14 cellular contexts compared by ENCODE assay signal in genomic region chr13:110323172-110323851, GRCh38. TPM values are rescaled to one million over a fixed set of nuclear protein-coding genes. Genes with fewer than 3 reads are reported as not detected.
A peak's percentile ranks its signal among the peaks of the same experiment; 100 is the strongest.
DNase-seq lines count a peak whose midpoint lies in the region; ATAC-seq and TF ChIP-seq lines count a peak whose summit lies in the region.
"Had no signal": no experiment of that assay in that cellular context is flagged by ENCODE, and none has a peak within 500 bp of the region (broad histone marks: within the 10 kb centered on the region; RNA-seq: fewer than 3 reads in every experiment).

No MANE protein-coding gene starts in this region.

- WGBS in GM23248 (ENCODE audit: low coverage in 1 of 2, low lambda C conversion rate in 2 of 2, missing lambda C conversion rate in 2 of 2), 2 experiments = 46 to 52% methylated on average over 7 of the region's 7 CpGs
- 74% methylated on average over 4 of the region's 7 CpGs for WGBS in SK-N-SH (ENCODE audit: low lambda C conversion rate)
- 79 to 82% methylated on average over 7 of the region's 7 CpGs for WGBS in sigmoid colon, 2 donors
- WGBS in thyroid gland, 2 donors = 74% methylated on average over 7 of the region's 7 CpGs

- no peak overlapping the region for H3K9ac ChIP-seq in GM23248
- H3K9ac ChIP-seq in SK-N-SH = no peak overlapping the region

- H3F3A ChIP-seq in GM23248 (ENCODE audit: insufficient read depth) = peaks cover 52% of the 10 kb centered on the region
- peaks cover 37% of the 10 kb centered on the region for H3F3A ChIP-seq in SK-N-SH (replicated peaks; ENCODE audit: insufficient read depth)

- in situ Hi-C loops in GM23248 (cut with MboI) = no loop called here

- TF ChIP-seq EP300 in SK-N-SH (IDR thresholded peaks at IDR 0.05; ENCODE audit: borderline replicate concordance in 1 of 2, low read depth in 1 of 2, low read length in 1 of 2) (no peak), sigmoid colon (IDR thresholded peaks at IDR 0.05) (no peak)

- intact Hi-C loops in sigmoid colon (cut with DNase I) (no loop called here), thyroid gland (cut with DNase I) (no loop called here)

- H3K4me3 ChIP-seq in GM23248 = no peak overlapping the region
- no peak overlapping the region for H3K4me3 ChIP-seq in SK-N-SH (ENCODE audit: low read depth in 2 of 2, low read length in 1 of 2)
- no peak overlapping the region for H3K4me3 ChIP-seq in fibroblast of the aortic adventitia (ENCODE audit: low read depth, low read length)
- no peak overlapping the region for H3K4me3 ChIP-seq in sigmoid colon
- H3K4me3 ChIP-seq in thyroid gland (replicated peaks in 1 of 3) = no peak overlapping the region
- H3K4me3 ChIP-seq: left lung, right lobe of liver had no signal

- H3K27me3 ChIP-seq in GM23248 (replicated peaks; ENCODE audit: insufficient read depth) (no peaks in the 10 kb centered on the region), SK-N-SH (ENCODE audit: insufficient read depth) (no peaks in the 10 kb centered on the region), sigmoid colon (no peaks in the 10 kb centered on the region), thyroid gland (no peaks in the 10 kb centered on the region)
- H3K27me3 ChIP-seq: left lung, right lobe of liver had no signal

- peaks cover 71% of the 10 kb centered on the region for H3K79me2 ChIP-seq in GM23248 (ENCODE audit: insufficient read depth)
- H3K79me2 ChIP-seq in SK-N-SH (ENCODE audit: insufficient read depth) = peaks cover 90% of the 10 kb centered on the region

- H3K4me1 ChIP-seq in GM23248 (ENCODE audit: insufficient read depth) = peaks cover 58% of the 10 kb centered on the region
- H3K4me1 ChIP-seq in SK-N-SH (ENCODE audit: control insufficient read depth in 1 of 2, insufficient read depth in 2 of 2, low read depth in 1 of 2, low read length in 1 of 2) = peaks cover 23 to 71% of the 10 kb centered on the region in 2 experiments; a peak in 3 of 4 replicates
- peaks cover 0 to 100% (median 97%) of the 10 kb centered on the region in 4 donors for H3K4me1 ChIP-seq in sigmoid colon
- H3K4me1 ChIP-seq in thyroid gland = peaks cover 94 to 100% of the 10 kb centered on the region in 2 donors
- H3K4me1 ChIP-seq: right lobe of liver had no signal

- H3K9me2 ChIP-seq in GM23248 (ENCODE audit: insufficient read depth) (no peaks in the 10 kb centered on the region), SK-N-SH (no peaks in the 10 kb centered on the region)

- H2AFZ ChIP-seq in GM23248 (no peak overlapping the region), SK-N-SH (ENCODE audit: low read depth) (no peak overlapping the region)

- CTCF ChIA-PET in SK-N-SH (lab: Yijun Ruan, JAX) = interaction anchor here (0.8 to 2.0 kb wide), 5 partner anchors 10 to 46 kb away, joined by 3 to 7 read pairs (median 3); no protein-coding TSS in a partner anchor

- TF ChIP-seq POLR2A in sigmoid colon (IDR thresholded peaks at IDR 0.05) (no peak), thyroid gland (IDR thresholded peaks at IDR 0.05) (no peak)

- peak overlapping the region; percentile 55 for H3K4me2 ChIP-seq in GM23248 (ENCODE audit: unreplicated experiment)
- H3K4me2 ChIP-seq in SK-N-SH = no peak overlapping the region; the same call in 1 of the 2 replicates

- H3K36me3 ChIP-seq in GM23248 (ENCODE audit: low read depth) (no peaks in the 10 kb centered on the region), SK-N-SH (replicated peaks in 1 of 2; ENCODE audit: control insufficient read depth in 1 of 2, insufficient read depth in 2 of 2, low read length in 1 of 2) (peaks cover 0 to 6% of the 10 kb centered on the region in 2 experiments), sigmoid colon (no peaks in the 10 kb centered on the region), thyroid gland (no peaks in the 10 kb centered on the region)
- H3K36me3 ChIP-seq: left lung, right lobe of liver had no signal

- peak; percentile 86 for DNase-seq in GM23248
- no peak for DNase-seq in SK-N-SH
- peak; percentile 26 for DNase-seq in fibroblast of the aortic adventitia (ENCODE audit: low read depth)
- peak; percentile 77 for DNase-seq in sigmoid colon
- DNase-seq in thyroid gland = no peak
- DNase-seq in HuH-7 (ENCODE audit: low spot score) = no peak
- DNase-seq in activated CD4-positive, CD25-positive, alpha-beta regulatory T cell (lab: John Stamatoyannopoulos, UW) = no peak
- DNase-seq: activated CD4-positive, alpha-beta T cell treated with anti-CD3 and anti-CD28 coated beads, Interleukin-2, amount 10 ng/mL, durations not matched to agents 24 days and 14 days; activated naive CD4-positive, alpha-beta T cell treated with Interleukin-2 at 50 U/mL for 16 hours; left lung; NCI-H446 treated with DMSO at 0.1 percent for 48 hours; right lobe of liver; SIG-M5 had no signal

- no peak for ATAC-seq in GM18520 (IDR thresholded peaks at IDR 0.05; ENCODE audit: unreplicated experiment)
- ATAC-seq: left lung, right lobe of liver had no signal

- H3K27ac ChIP-seq in GM23248 = peak overlapping the region; percentile 39
- H3K27ac ChIP-seq in SK-N-SH (ENCODE audit: low read depth in 2 of 2, low read length in 1 of 2) = peak overlapping the region in 1 of 2 experiments; percentile 50; a peak in 2 of 4 replicates
- H3K27ac ChIP-seq in sigmoid colon = peak overlapping the region; percentile 88 to 100 (median 94)
- H3K27ac ChIP-seq in thyroid gland = no peak overlapping the region
- H3K27ac ChIP-seq: right lobe of liver had no signal

- TF ChIP-seq RAD21 in SK-N-SH (IDR thresholded peaks at IDR 0.05; ENCODE audit: low read length) = no peak

- no peaks in the 10 kb centered on the region for H4K20me1 ChIP-seq in GM23248 (ENCODE audit: insufficient read depth)
- no peaks in the 10 kb centered on the region for H4K20me1 ChIP-seq in SK-N-SH (ENCODE audit: insufficient read depth)

- H3K9me3 ChIP-seq in GM23248 (ENCODE audit: low read depth) (no peaks in the 10 kb centered on the region), SK-N-SH (no peaks in the 10 kb centered on the region), sigmoid colon (no peaks in the 10 kb centered on the region), thyroid gland (no peaks in the 10 kb centered on the region)
- H3K9me3 ChIP-seq: left lung, right lobe of liver had no signal

- peak; percentile 35; the same call in 1 of the 2 replicates for TF ChIP-seq CTCF in SK-N-SH (IDR thresholded peaks at IDR 0.05)
- peak; percentile 6 for TF ChIP-seq CTCF in fibroblast of the aortic adventitia (IDR thresholded peaks at IDR 0.05; ENCODE audit: insufficient read depth, low read length)
- TF ChIP-seq CTCF in sigmoid colon (IDR thresholded peaks at IDR 0.05) = peak in 2 of 4 experiments; percentile 17 to 22
- no peak for TF ChIP-seq CTCF in thyroid gland (IDR thresholded peaks at IDR 0.05)

- POLR2A ChIA-PET in SK-N-SH (lab: Yijun Ruan, JAX) = interaction anchor here (1.0 kb wide), 1 partner anchor 58 kb away, joined by 3 read pairs; no protein-coding TSS in a partner anchor

TF ChIP-seq in SK-N-SH, 30 proteins besides CTCF, POLR2A, EP300 and RAD21 (continues in another document):
- TF ChIP-seq RXRA (IDR thresholded peaks at IDR 0.05; ENCODE audit: borderline replicate concordance, low read depth) (0 out of 2 replicates have a peak, but pooled peaks have one; percentile 11), POLR2AphosphoS5 (IDR thresholded peaks at IDR 0.05; ENCODE audit: low read depth, low read length) (no peak), FOSL2 (IDR thresholded peaks at IDR 0.05; ENCODE audit: borderline replicate concordance, low read depth) (peak; percentile 42; the same call in 1 of the 2 replicates)
- TF ChIP-seq, protein P1, sequence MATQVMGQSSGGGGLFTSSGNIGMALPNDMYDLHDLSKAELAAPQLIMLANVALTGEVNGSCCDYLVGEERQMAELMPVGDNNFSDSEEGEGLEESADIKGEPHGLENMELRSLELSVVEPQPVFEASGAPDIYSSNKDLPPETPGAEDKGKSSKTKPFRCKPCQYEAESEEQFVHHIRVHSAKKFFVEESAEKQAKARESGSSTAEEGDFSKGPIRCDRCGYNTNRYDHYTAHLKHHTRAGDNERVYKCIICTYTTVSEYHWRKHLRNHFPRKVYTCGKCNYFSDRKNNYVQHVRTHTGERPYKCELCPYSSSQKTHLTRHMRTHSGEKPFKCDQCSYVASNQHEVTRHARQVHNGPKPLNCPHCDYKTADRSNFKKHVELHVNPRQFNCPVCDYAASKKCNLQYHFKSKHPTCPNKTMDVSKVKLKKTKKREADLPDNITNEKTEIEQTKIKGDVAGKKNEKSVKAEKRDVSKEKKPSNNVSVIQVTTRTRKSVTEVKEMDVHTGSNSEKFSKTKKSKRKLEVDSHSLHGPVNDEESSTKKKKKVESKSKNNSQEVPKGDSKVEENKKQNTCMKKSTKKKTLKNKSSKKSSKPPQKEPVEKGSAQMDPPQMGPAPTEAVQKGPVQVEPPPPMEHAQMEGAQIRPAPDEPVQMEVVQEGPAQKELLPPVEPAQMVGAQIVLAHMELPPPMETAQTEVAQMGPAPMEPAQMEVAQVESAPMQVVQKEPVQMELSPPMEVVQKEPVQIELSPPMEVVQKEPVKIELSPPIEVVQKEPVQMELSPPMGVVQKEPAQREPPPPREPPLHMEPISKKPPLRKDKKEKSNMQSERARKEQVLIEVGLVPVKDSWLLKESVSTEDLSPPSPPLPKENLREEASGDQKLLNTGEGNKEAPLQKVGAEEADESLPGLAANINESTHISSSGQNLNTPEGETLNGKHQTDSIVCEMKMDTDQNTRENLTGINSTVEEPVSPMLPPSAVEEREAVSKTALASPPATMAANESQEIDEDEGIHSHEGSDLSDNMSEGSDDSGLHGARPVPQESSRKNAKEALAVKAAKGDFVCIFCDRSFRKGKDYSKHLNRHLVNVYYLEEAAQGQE (IDR thresholded peaks at IDR 0.05; ENCODE audit: low read depth, low read length) = peak; percentile 41; the same call in 1 of the 2 replicates

RNA-seq across cellular contexts. Expression of gene COL4A2, which starts 16.2 kb away (rescaled TPM):
- total RNA-seq in GM23248 (2014; rRNA removed; shearing (Covaris generic)) = 455 and 524 TPM in 2 replicates
- polyA plus RNA-seq in GM23248 (2016; fragmentation: Nextera tagmentation; extraction: Ambion mirVana) (137 and 146 TPM in 2 replicates), SK-N-SH (2012; rRNA removed) (61.1 and 137 TPM in 2 replicates), sigmoid colon (10 to 100 TPM; 24.0 to 83.5 (median 25.2) TPM)
- 42.5 and 60.6 TPM in 2 replicates for polyA plus RNA-seq in SK-N-SH (2012; cell fraction: cytosol; rRNA removed)
- 103 and 166 TPM in 2 replicates for polyA plus RNA-seq in SK-N-SH (2012; cell fraction: nucleus; rRNA removed)
- total RNA-seq in fibroblast of the aortic adventitia (ENCODE audit: low replicate concordance) (53.3 and 151 TPM in 2 replicates), sigmoid colon (1,000 to 10,000 TPM in 1 of 4 donors, 100 to 1,000 TPM in 3; 306 to 1,039 (median 489) TPM), thyroid gland (100 to 1,000 TPM in 3 of 4 donors, 10 to 100 TPM in 1; 97.6 to 193 (median 131) TPM)
- total RNA-seq: activated CD4-positive, alpha-beta T cell treated with anti-CD3 and anti-CD28 coated beads, Interleukin-2, amount 10 ng/mL, durations not matched to agents 24 days and 14 days had no signal

RNA-seq across cellular contexts. Expression of gene COL4A1, which starts 16.4 kb away (rescaled TPM):
- total RNA-seq in GM23248 (2014; rRNA removed; shearing (Covaris generic)) = 519 and 549 TPM in 2 replicates
- polyA plus RNA-seq in GM23248 (2016; fragmentation: Nextera tagmentation; extraction: Ambion mirVana) (183 and 184 TPM in 2 replicates), SK-N-SH (2012; rRNA removed) (28.2 and 30.3 TPM in 2 replicates), sigmoid colon (10 to 100 TPM in 2 of 3 donors, 1 to 10 TPM in 1; 9.2 to 60.5 (median 10.8) TPM)
- polyA plus RNA-seq in SK-N-SH (2012; cell fraction: cytosol; rRNA removed) = 28.1 and 32.5 TPM in 2 replicates
- 48.2 and 61.1 TPM in 2 replicates for polyA plus RNA-seq in SK-N-SH (2012; cell fraction: nucleus; rRNA removed)
- total RNA-seq in fibroblast of the aortic adventitia (ENCODE audit: low replicate concordance) (43.7 and 258 TPM in 2 replicates), sigmoid colon (100 to 1,000 TPM; 235 to 598 (median 350) TPM), thyroid gland (100 to 1,000 TPM in 2 of 4 donors, 10 to 100 TPM in 2; 71.3 to 161 (median 112) TPM)
- total RNA-seq: activated CD4-positive, alpha-beta T cell treated with anti-CD3 and anti-CD28 coated beads, Interleukin-2, amount 10 ng/mL, durations not matched to agents 24 days and 14 days had no signal

Comparison
In these comparisons a context has a peak if more than half of its experiments do, and no peak if none do; other contexts are left out.
1. DNase-seq: peak in GM23248 (single experiment), fibroblast of the aortic adventitia (single experiment) and sigmoid colon (single experiment); none in SK-N-SH (single experiment), thyroid gland (0 of 2), HuH-7 (single experiment) and activated CD4-positive, CD25-positive, alpha-beta regulatory T cell (0 of 4).
2. H3K27ac ChIP-seq: peak in GM23248 (single experiment) and sigmoid colon (4 of 4); none in thyroid gland (0 of 3).
3. CTCF ChIP-seq: peak in SK-N-SH (single experiment) and fibroblast of the aortic adventitia (single experiment); none in thyroid gland (0 of 6).